Comparison of ENCODE assay signal across 18 cellular contexts in genomic region chr2:120831106-120831505, GRCh38.
"Had no signal": no experiment of that assay in that cellular context is flagged by ENCODE, and none has a peak within 500 bp of the region (broad histone marks: within the 10 kb centered on the region; RNA-seq: fewer than 3 reads in every experiment).

No MANE protein-coding gene starts in this region.

- H3K27me3 ChIP-seq: brain microvascular endothelial cell, pancreas, tibial nerve, vagina had no signal

- ATAC-seq: activated CD4-positive, alpha-beta T cell treated with anti-CD3 and anti-CD28 coated beads for 36 hours; activated naive CD8-positive, alpha-beta T cell treated with anti-CD3 and anti-CD28 coated beads, Interleukin-2, amount 50 U/mL, for 24 hours; esophagus mucosa; gastrocnemius medialis; left lobe of liver had no signal

- H3K27ac Mint-ChIP-seq: activated CD4-positive, alpha-beta memory T cell treated with anti-CD3 and anti-CD28 coated beads for 36 hours; activated CD4-positive, alpha-beta T cell treated with anti-CD3 and anti-CD28 coated beads for 36 hours; activated naive CD4-positive, alpha-beta T cell treated with anti-CD3 and anti-CD28 coated beads, Interleukin-2, amount 10 ng/mL, durations not matched to agents 7 days and 5 days; activated naive CD8-positive, alpha-beta T cell treated with anti-CD3 and anti-CD28 coated beads, Interleukin-2, amount 50 U/mL, for 24 hours; activated T-helper 1 cell treated with anti-CD3 and anti-CD28 coated beads, Interleukin-12 subunit alpha, Interleukin-12 subunit beta, Interleukin-2, Interleukin-4 antibody, amounts not matched to agents 30 ng/mL and 10 ng/mL and 1 ng/mL, durations not matched to agents 14 hours and 24 hours and 36 hours; stimulated activated naive CD8-positive, alpha-beta T cell treated with anti-CD3 and anti-CD28 coated beads, Interleukin-15, Interleukin-2, amounts not matched to agents 100 ng/mL and 50 ng/mL, for 24 hours had no signal

- H3K4me3 Mint-ChIP-seq: activated CD4-positive, alpha-beta memory T cell treated with anti-CD3 and anti-CD28 coated beads for 36 hours; activated CD4-positive, alpha-beta T cell treated with anti-CD3 and anti-CD28 coated beads for 36 hours; activated naive CD4-positive, alpha-beta T cell treated with anti-CD3 and anti-CD28 coated beads, Interleukin-2, amount 10 ng/mL, durations not matched to agents 7 days and 5 days; activated naive CD8-positive, alpha-beta T cell treated with anti-CD3 and anti-CD28 coated beads, Interleukin-2, amount 50 U/mL, for 24 hours; activated T-helper 1 cell treated with anti-CD3 and anti-CD28 coated beads, Interleukin-12 subunit alpha, Interleukin-12 subunit beta, Interleukin-2, Interleukin-4 antibody, amounts not matched to agents 30 ng/mL and 10 ng/mL and 1 ng/mL, durations not matched to agents 14 hours and 24 hours and 36 hours; stimulated activated naive CD8-positive, alpha-beta T cell treated with anti-CD3 and anti-CD28 coated beads, Interleukin-15, Interleukin-2, amounts not matched to agents 100 ng/mL and 50 ng/mL, for 24 hours had no signal

- H3K27ac ChIP-seq: brain microvascular endothelial cell, gastrocnemius medialis, pancreas, tibial nerve, vagina, WERI-Rb-1 had no signal

- H3K4me3 ChIP-seq: gastrocnemius medialis, pancreas, tibial nerve, vagina had no signal

- H3K36me3 Mint-ChIP-seq: activated CD4-positive, alpha-beta memory T cell treated with anti-CD3 and anti-CD28 coated beads for 36 hours; activated naive CD4-positive, alpha-beta T cell treated with anti-CD3 and anti-CD28 coated beads, Interleukin-2, amount 10 ng/mL, durations not matched to agents 7 days and 5 days had no signal

- H3K4me1 Mint-ChIP-seq: activated CD4-positive, alpha-beta T cell treated with anti-CD3 and anti-CD28 coated beads for 36 hours; activated naive CD4-positive, alpha-beta T cell treated with anti-CD3 and anti-CD28 coated beads, Interleukin-2, amount 10 ng/mL, durations not matched to agents 7 days and 5 days; activated naive CD8-positive, alpha-beta T cell treated with anti-CD3 and anti-CD28 coated beads, Interleukin-2, amount 50 U/mL, for 24 hours had no signal

- H3K27me3 Mint-ChIP-seq: activated CD4-positive, alpha-beta T cell treated with anti-CD3 and anti-CD28 coated beads for 36 hours; activated naive CD8-positive, alpha-beta T cell treated with anti-CD3 and anti-CD28 coated beads, Interleukin-2, amount 50 U/mL, for 24 hours; stimulated activated naive CD8-positive, alpha-beta T cell treated with anti-CD3 and anti-CD28 coated beads, Interleukin-15, Interleukin-2, amounts not matched to agents 100 ng/mL and 50 ng/mL, for 24 hours had no signal

- H3K4me1 ChIP-seq: gastrocnemius medialis, pancreas had no signal

- H3K9me3 Mint-ChIP-seq: activated CD4-positive, alpha-beta memory T cell treated with anti-CD3 and anti-CD28 coated beads for 36 hours; activated naive CD4-positive, alpha-beta T cell treated with anti-CD3 and anti-CD28 coated beads, Interleukin-2, amount 10 ng/mL, durations not matched to agents 7 days and 5 days; activated naive CD8-positive, alpha-beta T cell treated with anti-CD3 and anti-CD28 coated beads, Interleukin-2, amount 50 U/mL, for 24 hours; activated T-helper 1 cell treated with anti-CD3 and anti-CD28 coated beads, Interleukin-12 subunit alpha, Interleukin-12 subunit beta, Interleukin-2, Interleukin-4 antibody, amounts not matched to agents 30 ng/mL and 10 ng/mL and 1 ng/mL, durations not matched to agents 14 hours and 24 hours and 36 hours; stimulated activated naive CD8-positive, alpha-beta T cell treated with anti-CD3 and anti-CD28 coated beads, Interleukin-15, Interleukin-2, amounts not matched to agents 100 ng/mL and 50 ng/mL, for 24 hours had no signal

- DNase-seq: activated CD4-positive, alpha-beta memory T cell treated with anti-CD3 and anti-CD28 coated beads for 36 hours; activated CD4-positive, alpha-beta T cell treated with anti-CD3 and anti-CD28 coated beads for 36 hours; activated naive CD4-positive, alpha-beta T cell treated with anti-CD3 and anti-CD28 coated beads, Interleukin-2, amount 10 ng/mL, durations not matched to agents 7 days and 5 days; activated naive CD8-positive, alpha-beta T cell treated with anti-CD3 and anti-CD28 coated beads, Interleukin-2, amount 50 U/mL, for 24 hours; activated T-cell treated with anti-CD3 and anti-CD28 coated beads for 4 hours; brain microvascular endothelial cell; central memory CD4-positive, alpha-beta T cell; cortex of kidney; gastrocnemius medialis; midbrain; pancreas; WERI-Rb-1 had no signal

- H3K36me3 ChIP-seq: brain microvascular endothelial cell, gastrocnemius medialis, pancreas, tibial nerve, vagina, WERI-Rb-1 had no signal

- H3K9me3 ChIP-seq: gastrocnemius medialis, pancreas, tibial nerve, vagina had no signal
